ENCODE assay signal across 8 cellular contexts in genomic region chr1:151197863-151198253, GRCh38. TPM values are rescaled to one million over a fixed set of nuclear protein-coding genes. Genes with fewer than 3 reads are reported as not detected.
DNase-seq lines count a peak whose midpoint lies in the region; ATAC-seq and TF ChIP-seq lines count a peak whose summit lies in the region.

No MANE protein-coding gene starts in this region.

- no peak for ATAC-seq in HG02798 (IDR thresholded peaks at IDR 0.05; ENCODE audit: poor library complexity, unreplicated experiment)

- WGBS in ectodermal cell, 2 experiments = 28 to 40% methylated on average over 10 of the region's 10 CpGs

- no peaks in the 10 kb centered on the region for H3K9me3 Mint-ChIP-seq in neural progenitor cell

- TF ChIP-seq CTCF in neural progenitor cell (IDR thresholded peaks at IDR 0.05) = no peak

- peak overlapping the region; percentile 99 for H3K27ac Mint-ChIP-seq in neural progenitor cell

- H3K9ac ChIP-seq in ES-I3 (ENCODE audit: low read depth, low read length) (peak overlapping the region; percentile 100), neural progenitor cell (no peak overlapping the region)

- peaks cover 3% of the 10 kb centered on the region for H3K36me3 Mint-ChIP-seq in neural progenitor cell

- H3K4me1 Mint-ChIP-seq in neural progenitor cell = peaks cover 28% of the 10 kb centered on the region

- H3K36me3 ChIP-seq in ES-I3 (ENCODE audit: insufficient read depth, low read length) (peaks cover 6% of the 10 kb centered on the region), ectodermal cell (ENCODE audit: control insufficient read depth, insufficient read depth, low read length) (peaks cover 3% of the 10 kb centered on the region), neural progenitor cell (no peaks in the 10 kb centered on the region)

- DNase-seq in NCI-H69 (lab: John Stamatoyannopoulos, UW) (peak; percentile 65), neural progenitor cell (ENCODE audit: low spot score) (no peak), Kasumi-1 (lab: John Stamatoyannopoulos, UW) (no peak), cerebellar cortex (ENCODE audit: low spot score) (no peak), MV-4-11 (lab: John Stamatoyannopoulos, UW) (no peak)

- H3K27me3 Mint-ChIP-seq in neural progenitor cell (ENCODE audit: insufficient read depth, low read depth) = peaks cover 15% of the 10 kb centered on the region

- H2AFZ ChIP-seq in neural progenitor cell (replicated peaks) = peak overlapping the region; percentile 86

- peaks cover 8% of the 10 kb centered on the region; the same call in 1 of the 2 replicates for H3K4me1 ChIP-seq in ES-I3 (ENCODE audit: insufficient read depth, low read length)
- H3K4me1 ChIP-seq in ectodermal cell (ENCODE audit: control insufficient read depth, insufficient read depth, low read length) = peaks cover 5% of the 10 kb centered on the region
- H3K4me1 ChIP-seq in neural progenitor cell = peaks cover 13% of the 10 kb centered on the region

- H3K4me3 ChIP-seq in ectodermal cell (ENCODE audit: insufficient read depth, low read depth, low read length) (peak overlapping the region; percentile 74), neural progenitor cell (peak overlapping the region; percentile 100)

- H3K27me3 ChIP-seq in ectodermal cell (ENCODE audit: control insufficient read depth, insufficient read depth, low read length, poor library complexity, severe bottlenecking) (no peaks in the 10 kb centered on the region), neural progenitor cell (peaks cover 4% of the 10 kb centered on the region)

- H3K79me2 ChIP-seq in neural progenitor cell (ENCODE audit: low read depth) = peaks cover 48% of the 10 kb centered on the region

- H3F3A ChIP-seq in neural progenitor cell (ENCODE audit: low read depth) = peaks cover 23% of the 10 kb centered on the region

- no peak overlapping the region for H3K27ac ChIP-seq in ectodermal cell (ENCODE audit: insufficient read depth, low read depth, low read length, poor library complexity, severe bottlenecking)
- no peak overlapping the region for H3K27ac ChIP-seq in neural progenitor cell

- H3K4me3 Mint-ChIP-seq in neural progenitor cell = peak overlapping the region; percentile 99

- no peaks in the 10 kb centered on the region for H3K9me3 ChIP-seq in ES-I3 (ENCODE audit: control insufficient read depth, insufficient read depth, low read length)
- no peaks in the 10 kb centered on the region for H3K9me3 ChIP-seq in ectodermal cell (ENCODE audit: control insufficient read depth, low read length)
- H3K9me3 ChIP-seq in neural progenitor cell (ENCODE audit: low read depth) = no peaks in the 10 kb centered on the region

- peak overlapping the region; percentile 99 for H3K4me2 ChIP-seq in neural progenitor cell

- H4K20me1 ChIP-seq in neural progenitor cell (ENCODE audit: low read depth) = peaks cover 39% of the 10 kb centered on the region

RNA-seq across cellular contexts. Expression of gene PIP5K1A, which starts 0.5 kb away (rescaled TPM):
- 93.4 TPM for polyA plus RNA-seq in ectodermal cell (2013, experiment 1 of 4)
- 96.9 TPM for polyA plus RNA-seq in ectodermal cell (2013, experiment 2 of 4)
- 69.3 TPM for polyA plus RNA-seq in ectodermal cell (2013, experiment 3 of 4)
- polyA plus RNA-seq in ectodermal cell (2013, experiment 4 of 4) = 79.6 TPM
- 81.2 and 90.6 TPM in 2 replicates for total RNA-seq in neural progenitor cell (ENCODE audit: low replicate concordance)

RNA-seq across cellular contexts. Expression of gene VPS72, which starts 7.9 kb away (rescaled TPM):
- polyA plus RNA-seq in ectodermal cell (2013, experiment 1 of 4) = 108 TPM
- polyA plus RNA-seq in ectodermal cell (2013, experiment 2 of 4) = 113 TPM
- polyA plus RNA-seq in ectodermal cell (2013, experiment 3 of 4) = 87.2 TPM
- 103 TPM for polyA plus RNA-seq in ectodermal cell (2013, experiment 4 of 4)
- total RNA-seq in neural progenitor cell (ENCODE audit: low replicate concordance) = 107 and 117 TPM in 2 replicates

RNA-seq across cellular contexts. Expression of gene TMOD4, which starts 22.1 kb away (rescaled TPM):
- polyA plus RNA-seq in ectodermal cell (2013, experiment 1 of 4) = not detected
- 1.00 TPM for polyA plus RNA-seq in ectodermal cell (2013, experiment 2 of 4)
- 1.3 TPM for polyA plus RNA-seq in ectodermal cell (2013, experiment 3 of 4)
- polyA plus RNA-seq in ectodermal cell (2013, experiment 4 of 4) = 1.0 TPM
- not detected in 2 replicates for total RNA-seq in neural progenitor cell (ENCODE audit: low replicate concordance)

RNA-seq across cellular contexts. Expression of gene SCNM1, which starts 31.9 kb away (rescaled TPM):
- 41.6 TPM for polyA plus RNA-seq in ectodermal cell (2013, experiment 1 of 4)
- 40.0 TPM for polyA plus RNA-seq in ectodermal cell (2013, experiment 2 of 4)
- 39.3 TPM for polyA plus RNA-seq in ectodermal cell (2013, experiment 3 of 4)
- polyA plus RNA-seq in ectodermal cell (2013, experiment 4 of 4) = 42.8 TPM
- total RNA-seq in neural progenitor cell (ENCODE audit: low replicate concordance) = 22.0 and 25.3 TPM in 2 replicates

RNA-seq across cellular contexts. Expression of gene LYSMD1, which starts 32.2 kb away (rescaled TPM):
- polyA plus RNA-seq in ectodermal cell (2013, experiment 1 of 4) = 14.8 TPM
- 10.8 TPM for polyA plus RNA-seq in ectodermal cell (2013, experiment 2 of 4)
- polyA plus RNA-seq in ectodermal cell (2013, experiment 3 of 4) = 10.7 TPM
- polyA plus RNA-seq in ectodermal cell (2013, experiment 4 of 4) = 13.0 TPM
- 15.5 and 18.9 TPM in 2 replicates for total RNA-seq in neural progenitor cell (ENCODE audit: low replicate concordance)
